In genomic region chr6:105810105-105810921, GRCh38 we compare ENCODE assay signal across 8 cellular contexts.
DNase-seq lines count a peak whose midpoint lies in the region; ATAC-seq and TF ChIP-seq lines count a peak whose summit lies in the region.

No MANE protein-coding gene starts in this region.

- H3K4me3 Mint-ChIP-seq in CD4-positive, alpha-beta memory T cell: peak overlapping the region in 6 of 8 donors; percentile 24 to 66 (median 62)
- peak overlapping the region; percentile 17 for H3K4me3 Mint-ChIP-seq in activated CD4-positive, alpha-beta T cell treated with anti-CD3 and anti-CD28 coated beads, Interleukin-2, amount 10 ng/mL, durations not matched to agents 7 days and 5 days

- H3K4me3 ChIP-seq in CD4-positive, alpha-beta memory T cell (ENCODE audit: low read length in 2 of 2): no peak overlapping the region
- H3K4me3 ChIP-seq in fibroblast of villous mesenchyme (ENCODE audit: low read depth, low read length): no peak overlapping the region

- ATAC-seq in GM21423 (IDR thresholded peaks at IDR 0.05; ENCODE audit: unreplicated experiment): peak; percentile 70

- DNase-seq in CD4-positive, alpha-beta memory T cell: peak in 3 of 5 donors; percentile 8 to 36 (median 12)
- peak; percentile 66 for DNase-seq in activated CD4-positive, alpha-beta T cell treated with anti-CD3 and anti-CD28 coated beads, Interleukin-2, amount 10 ng/mL, durations not matched to agents 7 days and 5 days
- DNase-seq in fibroblast of villous mesenchyme (ENCODE audit: low read depth) (peak; percentile 89), cerebellum (ENCODE audit: low spot score) (no peak)
- DNase-seq in stimulated activated CD4-positive, alpha-beta T cell treated with anti-CD3 and anti-CD28 coated beads, Interleukin-1b, Interleukin-23, amount 100 ng/mL, for 48 hours: peak; percentile 73
- no peak for DNase-seq in effector CD8-positive, alpha-beta T cell (lab: John Stamatoyannopoulos, UW)

- H3K9me3 ChIP-seq in CD4-positive, alpha-beta memory T cell (ENCODE audit: control insufficient read depth in 1 of 2, low read length in 2 of 2): no peaks in the 10 kb centered on the region
- H3K9me3 ChIP-seq in KOPT-K1 (ENCODE audit: insufficient read depth, low read length, poor library complexity, severe bottlenecking): no peaks in the 10 kb centered on the region

- no peaks in the 10 kb centered on the region for H3K9me3 Mint-ChIP-seq in CD4-positive, alpha-beta memory T cell
- H3K9me3 Mint-ChIP-seq in activated CD4-positive, alpha-beta T cell treated with anti-CD3 and anti-CD28 coated beads, Interleukin-2, amount 10 ng/mL, durations not matched to agents 7 days and 5 days: peaks cover 13% of the 10 kb centered on the region

- H3K36me3 Mint-ChIP-seq in CD4-positive, alpha-beta memory T cell: no peaks in the 10 kb centered on the region
- H3K36me3 Mint-ChIP-seq in activated CD4-positive, alpha-beta T cell treated with anti-CD3 and anti-CD28 coated beads, Interleukin-2, amount 10 ng/mL, durations not matched to agents 7 days and 5 days (ENCODE audit: low read depth): peaks cover 20% of the 10 kb centered on the region

- POLR2A ChIA-PET in CD4-positive, alpha-beta memory T cell (lab: Charles Lee; ENCODE audit: partially characterized antibody): interaction anchor here (0.9 kb wide), 1 partner anchor 14 kb away, joined by 3 read pairs; no protein-coding TSS in a partner anchor
- POLR2A ChIA-PET in activated CD4-positive, alpha-beta T cell treated with anti-CD3 and anti-CD28 coated beads, Interleukin-2, amount 10 ng/mL, durations not matched to agents 7 days and 5 days (lab: Charles Lee): no interaction called here

- peaks cover 46% of the 10 kb centered on the region for H3K4me1 ChIP-seq in CD4-positive, alpha-beta memory T cell (ENCODE audit: insufficient read depth, low read length)

- H3K27ac Mint-ChIP-seq in CD4-positive, alpha-beta memory T cell: peak overlapping the region in 5 of 7 donors; percentile 17 to 54 (median 49)
- peak overlapping the region; percentile 78 for H3K27ac Mint-ChIP-seq in activated CD4-positive, alpha-beta T cell treated with anti-CD3 and anti-CD28 coated beads, Interleukin-2, amount 10 ng/mL, durations not matched to agents 7 days and 5 days

- H3K27me3 Mint-ChIP-seq in CD4-positive, alpha-beta memory T cell: no peaks in the 10 kb centered on the region
- H3K27me3 Mint-ChIP-seq in activated CD4-positive, alpha-beta T cell treated with anti-CD3 and anti-CD28 coated beads, Interleukin-2, amount 10 ng/mL, durations not matched to agents 7 days and 5 days: no peaks in the 10 kb centered on the region

- H3K27me3 ChIP-seq in CD4-positive, alpha-beta memory T cell (ENCODE audit: insufficient read depth, low read length): no peaks in the 10 kb centered on the region

- no peaks in the 10 kb centered on the region for H3K36me3 ChIP-seq in CD4-positive, alpha-beta memory T cell (ENCODE audit: insufficient read depth, low read length)
- no peaks in the 10 kb centered on the region for H3K36me3 ChIP-seq in KOPT-K1 (ENCODE audit: insufficient read depth, low read length)

- H3K27ac ChIP-seq in CD4-positive, alpha-beta memory T cell (ENCODE audit: low read depth, low read length): no peak overlapping the region
- peak overlapping the region; percentile 96 for H3K27ac ChIP-seq in KOPT-K1 (ENCODE audit: low read depth, low read length, poor library complexity, severe bottlenecking)

- TF ChIP-seq CTCF in fibroblast of villous mesenchyme (IDR thresholded peaks at IDR 0.05; ENCODE audit: insufficient read depth, low read depth, low read length): no peak

- CTCF ChIA-PET in CD4-positive, alpha-beta memory T cell (lab: Charles Lee; ENCODE audit: partially characterized antibody): no interaction called here
- CTCF ChIA-PET in activated CD4-positive, alpha-beta T cell treated with anti-CD3 and anti-CD28 coated beads, Interleukin-2, amount 10 ng/mL, durations not matched to agents 7 days and 5 days (lab: Charles Lee): interaction anchor here (0.5 to 1.9 kb wide), 3 partner anchors 10 to 276 kb away, joined by 3 to 6 read pairs (median 3); no protein-coding TSS in a partner anchor

- H3K4me1 Mint-ChIP-seq in CD4-positive, alpha-beta memory T cell: peaks cover 29 to 59% (median 50%) of the 10 kb centered on the region in 4 donors
- peaks cover 77% of the 10 kb centered on the region for H3K4me1 Mint-ChIP-seq in activated CD4-positive, alpha-beta T cell treated with anti-CD3 and anti-CD28 coated beads, Interleukin-2, amount 10 ng/mL, durations not matched to agents 7 days and 5 days

- intact Hi-C loops in CD4-positive, alpha-beta memory T cell (cut with micrococcal nuclease): no loop called here

Comparison
In these comparisons a context has a peak if more than half of its experiments do, and no peak if none do; other contexts are left out.
1. DNase-seq: peak in CD4-positive, alpha-beta memory T cell (3 of 5), activated CD4-positive, alpha-beta T cell treated with anti-CD3 and anti-CD28 coated beads, Interleukin-2, amount 10 ng/mL, durations not matched to agents 7 days and 5 days (single experiment), fibroblast of villous mesenchyme (single experiment) and stimulated activated CD4-positive, alpha-beta T cell treated with anti-CD3 and anti-CD28 coated beads, Interleukin-1b, Interleukin-23, amount 100 ng/mL, for 48 hours (single experiment); none in cerebellum (single experiment) and effector CD8-positive, alpha-beta T cell (single experiment).